8 cellular contexts compared by ENCODE assay signal in genomic region chr5:78537821-78538220, GRCh38.
DNase-seq lines count a peak whose midpoint lies in the region; ATAC-seq and TF ChIP-seq lines count a peak whose summit lies in the region.

No MANE protein-coding gene starts in this region.

- DNase-seq in NCI-H1105 treated with DMSO at 0.1 percent for 48 hours (lab: John Stamatoyannopoulos, UW) (peak; percentile 4), NCI-H1105 (lab: John Stamatoyannopoulos, UW) (no peak), KBM-7 (peak; percentile 53), WTC11 (ENCODE audit: low spot score) (peak; percentile 24), hepatic stellate cell (ENCODE audit: low spot score) (peak; percentile 50), superior temporal gyrus (ENCODE audit: extremely low spot score) (peak; percentile 88)

- CTCF ChIA-PET in WTC11 (lab: Charles Lee): interaction anchor here (0.9 to 1.6 kb wide), 8 partner anchors 26 to 484 kb away, joined by 3 to 6 read pairs (median 4); no protein-coding TSS in a partner anchor

- H3K4me1 Mint-ChIP-seq in WTC11: peaks cover 51% of the 10 kb centered on the region

- peak; percentile 83 for ATAC-seq in WTC11
- ATAC-seq in GM21717 (IDR thresholded peaks at IDR 0.05; ENCODE audit: unreplicated experiment): no peak
- no peak for ATAC-seq in HG03159 (IDR thresholded peaks at IDR 0.05; ENCODE audit: unreplicated experiment)

- POLR2A ChIA-PET in WTC11 (lab: Charles Lee): no interaction called here

- H3K4me3 Mint-ChIP-seq in WTC11: no peak overlapping the region

- no peaks in the 10 kb centered on the region for H3K27me3 Mint-ChIP-seq in WTC11 (ENCODE audit: low read depth)

- H3K36me3 Mint-ChIP-seq in WTC11: no peaks in the 10 kb centered on the region

- no peak for TF ChIP-seq CTCF in WTC11 (IDR thresholded peaks at IDR 0.05)

- in situ Hi-C loops in KBM-7 (cut with MboI; ENCODE audit: low pct_unique_long_range_greater_than_20kb, low sequenced_read_pairs): loop anchor here (25.0 kb wide), 1 partner anchor 349 kb away; no protein-coding TSS in a partner anchor

- no peaks in the 10 kb centered on the region for H3K9me3 Mint-ChIP-seq in WTC11

- H3K27ac Mint-ChIP-seq in WTC11: no peak overlapping the region

TF ChIP-seq in WTC11, 78 proteins besides CTCF, POLR2A, EP300 and RAD21:
- TF ChIP-seq RORB (CRISPR knock-in tag; IDR thresholded peaks at IDR 0.05) (no peak), GTF2I (CRISPR knock-in tag; conservative IDR thresholded peaks at IDR 0.05) (no peak), TP53 (CRISPR knock-in tag; IDR thresholded peaks at IDR 0.05) (no peak)
TF ChIP-seq in WTC11: peak in this region for 0.
